21 cellular contexts compared by ENCODE assay signal in the genomic region with DNA sequence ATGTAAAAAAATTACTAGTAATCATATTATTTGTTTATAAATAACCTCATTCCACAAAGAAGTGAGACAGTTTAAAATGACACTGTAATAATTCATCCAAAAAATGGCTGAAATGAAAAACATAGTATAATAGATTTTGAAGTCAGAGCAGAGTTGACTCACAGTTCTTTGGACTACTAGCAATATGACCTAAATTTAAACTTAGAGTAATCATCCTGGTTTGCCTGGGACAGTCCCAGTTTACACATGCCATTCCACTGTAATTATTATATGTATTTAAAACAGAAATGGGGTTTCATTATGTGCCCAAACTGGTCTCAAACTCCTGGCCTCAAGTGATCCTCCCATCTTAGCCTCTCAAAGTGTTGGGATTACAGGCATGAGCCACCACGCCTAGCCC.
"Had no signal": no experiment of that assay in that cellular context is flagged by ENCODE, and none has a peak within 500 bp of the region (broad histone marks: within the 10 kb centered on the region; RNA-seq: fewer than 3 reads in every experiment).

No MANE protein-coding gene starts in this region.

- H2AFZ ChIP-seq: hepatocyte had no signal

- H3K4me3 ChIP-seq: dorsolateral prefrontal cortex, esophagus squamous epithelium, hepatocyte, right atrium auricular region, sigmoid colon, suprapubic skin, tibial artery, upper lobe of right lung, vagina had no signal

- H3K36me3 ChIP-seq: esophagus squamous epithelium, neutrophil, right atrium auricular region, sigmoid colon, suprapubic skin, tibial artery, upper lobe of right lung, vagina had no signal

- H3K27me3 ChIP-seq: dorsolateral prefrontal cortex, esophagus squamous epithelium, hepatocyte, neutrophil, right atrium auricular region, sigmoid colon, suprapubic skin, tibial artery, upper lobe of right lung, vagina had no signal

- H3K79me2 ChIP-seq: hepatocyte had no signal

- H3K9me3 ChIP-seq: esophagus squamous epithelium, neutrophil, right atrium auricular region, sigmoid colon, suprapubic skin, tibial artery, upper lobe of right lung, vagina had no signal

- DNase-seq: cortex of kidney; dorsolateral prefrontal cortex; effector CD8-positive, alpha-beta T cell; esophagus squamous epithelium; foreskin melanocyte; head of caudate nucleus; left colon; mesendoderm; naive thymus-derived CD4-positive, alpha-beta T cell; posterior cingulate gyrus; sigmoid colon; small intestine; stimulated activated CD4-positive, alpha-beta T cell treated with anti-CD3 and anti-CD28 coated beads, Interleukin-12 subunit alpha, Interleukin-12 subunit beta, amount 100 ng/mL, for 4 hours; stimulated activated naive CD4-positive, alpha-beta T cell treated with Interleukin-2 at 50 U/mL for 16 hours; tibial artery; upper lobe of right lung had no signal

- H3K4me2 ChIP-seq: hepatocyte had no signal

- H3K27ac ChIP-seq: esophagus squamous epithelium, hepatocyte, neutrophil, right atrium auricular region, sigmoid colon, suprapubic skin, tibial artery, upper lobe of right lung, vagina had no signal

- H3K4me1 ChIP-seq: esophagus squamous epithelium, right atrium auricular region, sigmoid colon, suprapubic skin, upper lobe of right lung, vagina had no signal

- ATAC-seq: left colon; naive thymus-derived CD4-positive, alpha-beta T cell; upper lobe of right lung had no signal
